Comparison of ENCODE assay signal across 1 cellular context in genomic region chr4:162891788-162892707, GRCh38.
TF ChIP-seq lines count a peak whose summit lies in the region.

No MANE protein-coding gene starts in this region.

TF ChIP-seq in GM12878, 131 proteins besides CTCF, POLR2A, EP300 and RAD21 (continued from another document and continues in another):
- no peak for TF ChIP-seq ZBTB4 (CRISPR knock-in tag; IDR thresholded peaks at IDR 0.05)
- TF ChIP-seq NBN (IDR thresholded peaks at IDR 0.05), result peak; percentile 73; the same call in 1 of the 2 replicates
- no peak for TF ChIP-seq CBX3 (IDR thresholded peaks at IDR 0.05; ENCODE audit: borderline replicate concordance, low read depth)
- TF ChIP-seq BCL11A (IDR thresholded peaks at IDR 0.05; ENCODE audit: low read depth, low read length), result peak; percentile 92
- peak in 1 of 2 experiments; percentile 73; a peak in 1 of 4 replicates for TF ChIP-seq CEBPB (IDR thresholded peaks at IDR 0.05; ENCODE audit: borderline replicate concordance in 1 of 2, low read depth in 2 of 2, low read length in 2 of 2)
- TF ChIP-seq HDAC2 (IDR thresholded peaks at IDR 0.05), result no peak
- peak; percentile 80 for TF ChIP-seq NR2F1 (conservative IDR thresholded peaks at IDR 0.05)
- TF ChIP-seq ATF7 (IDR thresholded peaks at IDR 0.05; ENCODE audit: low read depth), result peak; percentile 79
- no peak for TF ChIP-seq LARP7 (IDR thresholded peaks at IDR 0.05)
- TF ChIP-seq IKZF2 (IDR thresholded peaks at IDR 0.05), result peak; percentile 84 to 92
- no peak for TF ChIP-seq NFXL1 (IDR thresholded peaks at IDR 0.05; ENCODE audit: borderline replicate concordance)
- TF ChIP-seq BMI1 (IDR thresholded peaks at IDR 0.05; ENCODE audit: borderline replicate concordance), result peak; percentile 84
- TF ChIP-seq NFYA (IDR thresholded peaks at IDR 0.05; ENCODE audit: borderline replicate concordance, low read depth, low read length), result no peak
- peak; percentile 85 for TF ChIP-seq ZNF217 (IDR thresholded peaks at IDR 0.05)
- TF ChIP-seq CREM (IDR thresholded peaks at IDR 0.05; ENCODE audit: low read depth), result peak; percentile 41; the same call in 1 of the 2 replicates
- peak; percentile 71; the same call in 1 of the 2 replicates for TF ChIP-seq ZNF24 (IDR thresholded peaks at IDR 0.05)
- peak; percentile 98 for TF ChIP-seq MEF2B (IDR thresholded peaks at IDR 0.05; ENCODE audit: partially characterized antibody, poor library complexity, severe bottlenecking)
- no peak for TF ChIP-seq KDM1A (IDR thresholded peaks at IDR 0.05; ENCODE audit: borderline replicate concordance)
- TF ChIP-seq, protein P1, sequence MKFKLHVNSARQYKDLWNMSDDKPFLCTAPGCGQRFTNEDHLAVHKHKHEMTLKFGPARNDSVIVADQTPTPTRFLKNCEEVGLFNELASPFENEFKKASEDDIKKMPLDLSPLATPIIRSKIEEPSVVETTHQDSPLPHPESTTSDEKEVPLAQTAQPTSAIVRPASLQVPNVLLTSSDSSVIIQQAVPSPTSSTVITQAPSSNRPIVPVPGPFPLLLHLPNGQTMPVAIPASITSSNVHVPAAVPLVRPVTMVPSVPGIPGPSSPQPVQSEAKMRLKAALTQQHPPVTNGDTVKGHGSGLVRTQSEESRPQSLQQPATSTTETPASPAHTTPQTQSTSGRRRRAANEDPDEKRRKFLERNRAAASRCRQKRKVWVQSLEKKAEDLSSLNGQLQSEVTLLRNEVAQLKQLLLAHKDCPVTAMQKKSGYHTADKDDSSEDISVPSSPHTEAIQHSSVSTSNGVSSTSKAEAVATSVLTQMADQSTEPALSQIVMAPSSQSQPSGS (IDR thresholded peaks at IDR 0.05; ENCODE audit: low read length), result peak; percentile 92
- no peak for TF ChIP-seq FOXK2 (IDR thresholded peaks at IDR 0.05)
- TF ChIP-seq, protein P2, sequence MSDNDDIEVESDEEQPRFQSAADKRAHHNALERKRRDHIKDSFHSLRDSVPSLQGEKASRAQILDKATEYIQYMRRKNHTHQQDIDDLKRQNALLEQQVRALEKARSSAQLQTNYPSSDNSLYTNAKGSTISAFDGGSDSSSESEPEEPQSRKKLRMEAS (IDR thresholded peaks at IDR 0.05; ENCODE audit: low read depth, low read length), result no peak
- no peak for TF ChIP-seq SIX5 (IDR thresholded peaks at IDR 0.05; ENCODE audit: low read depth, low read length, severe bottlenecking)
- TF ChIP-seq RELB (IDR thresholded peaks at IDR 0.05; ENCODE audit: low read depth), result peak; percentile 87
- no peak for TF ChIP-seq CBX5 (IDR thresholded peaks at IDR 0.05; ENCODE audit: low read depth)
- no peak for TF ChIP-seq HDGF (IDR thresholded peaks at IDR 0.05)
- peak; percentile 85 for TF ChIP-seq IRF4 (IDR thresholded peaks at IDR 0.05; ENCODE audit: low read depth, low read length)
- no peak for TF ChIP-seq ELK1 (IDR thresholded peaks at IDR 0.05; ENCODE audit: low read depth, low read length)
- TF ChIP-seq, protein P3, sequence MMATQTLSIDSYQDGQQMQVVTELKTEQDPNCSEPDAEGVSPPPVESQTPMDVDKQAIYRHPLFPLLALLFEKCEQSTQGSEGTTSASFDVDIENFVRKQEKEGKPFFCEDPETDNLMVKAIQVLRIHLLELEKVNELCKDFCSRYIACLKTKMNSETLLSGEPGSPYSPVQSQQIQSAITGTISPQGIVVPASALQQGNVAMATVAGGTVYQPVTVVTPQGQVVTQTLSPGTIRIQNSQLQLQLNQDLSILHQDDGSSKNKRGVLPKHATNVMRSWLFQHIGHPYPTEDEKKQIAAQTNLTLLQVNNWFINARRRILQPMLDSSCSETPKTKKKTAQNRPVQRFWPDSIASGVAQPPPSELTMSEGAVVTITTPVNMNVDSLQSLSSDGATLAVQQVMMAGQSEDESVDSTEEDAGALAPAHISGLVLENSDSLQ (IDR thresholded peaks at IDR 0.05), result no peak
- no peak for TF ChIP-seq SREBF2 (IDR thresholded peaks at IDR 0.05; ENCODE audit: low read length)
- no peak for TF ChIP-seq RBBP5 (conservative IDR thresholded peaks at IDR 0.05)
- TF ChIP-seq KAT2A (conservative IDR thresholded peaks at IDR 0.05; ENCODE audit: control insufficient read depth, low read depth, low read length), result no peak
- no peak for TF ChIP-seq SREBF1 (IDR thresholded peaks at IDR 0.05; ENCODE audit: low read length)
- no peak for TF ChIP-seq GATAD2B (conservative IDR thresholded peaks at IDR 0.05; ENCODE audit: low read depth)
- TF ChIP-seq PML (IDR thresholded peaks at IDR 0.05; ENCODE audit: low read length), result peak; percentile 68; the same call in 1 of the 2 replicates
- no peak for TF ChIP-seq SMAD5 (IDR thresholded peaks at IDR 0.05; ENCODE audit: low read depth)
- TF ChIP-seq SPI1 (IDR thresholded peaks at IDR 0.05; ENCODE audit: borderline replicate concordance, insufficient read depth, low read depth, low read length), result peak; percentile 97
- no peak for TF ChIP-seq MYB (IDR thresholded peaks at IDR 0.05; ENCODE audit: borderline replicate concordance, low read depth, low read length)
- TF ChIP-seq SUPT20H (IDR thresholded peaks at IDR 0.05; ENCODE audit: borderline replicate concordance, control insufficient read depth, low read depth, low read length), result no peak
- no peak for TF ChIP-seq ZBTB33 (IDR thresholded peaks at IDR 0.05)
- 0 out of 2 replicates have a peak, but pooled peaks have one; percentile 64 for TF ChIP-seq MTA3 (IDR thresholded peaks at IDR 0.05; ENCODE audit: borderline replicate concordance, low read length)
- TF ChIP-seq ZBTB40 (IDR thresholded peaks at IDR 0.05; ENCODE audit: borderline replicate concordance), result no peak
- TF ChIP-seq ZNF274 (IDR thresholded peaks at IDR 0.05; ENCODE audit: insufficient read depth, insufficient read length), result no peak
- TF ChIP-seq TBL1XR1 (IDR thresholded peaks at IDR 0.05; ENCODE audit: low read depth, low read length), result peak; percentile 86; the same call in 1 of the 2 replicates
- TF ChIP-seq, protein P4, sequence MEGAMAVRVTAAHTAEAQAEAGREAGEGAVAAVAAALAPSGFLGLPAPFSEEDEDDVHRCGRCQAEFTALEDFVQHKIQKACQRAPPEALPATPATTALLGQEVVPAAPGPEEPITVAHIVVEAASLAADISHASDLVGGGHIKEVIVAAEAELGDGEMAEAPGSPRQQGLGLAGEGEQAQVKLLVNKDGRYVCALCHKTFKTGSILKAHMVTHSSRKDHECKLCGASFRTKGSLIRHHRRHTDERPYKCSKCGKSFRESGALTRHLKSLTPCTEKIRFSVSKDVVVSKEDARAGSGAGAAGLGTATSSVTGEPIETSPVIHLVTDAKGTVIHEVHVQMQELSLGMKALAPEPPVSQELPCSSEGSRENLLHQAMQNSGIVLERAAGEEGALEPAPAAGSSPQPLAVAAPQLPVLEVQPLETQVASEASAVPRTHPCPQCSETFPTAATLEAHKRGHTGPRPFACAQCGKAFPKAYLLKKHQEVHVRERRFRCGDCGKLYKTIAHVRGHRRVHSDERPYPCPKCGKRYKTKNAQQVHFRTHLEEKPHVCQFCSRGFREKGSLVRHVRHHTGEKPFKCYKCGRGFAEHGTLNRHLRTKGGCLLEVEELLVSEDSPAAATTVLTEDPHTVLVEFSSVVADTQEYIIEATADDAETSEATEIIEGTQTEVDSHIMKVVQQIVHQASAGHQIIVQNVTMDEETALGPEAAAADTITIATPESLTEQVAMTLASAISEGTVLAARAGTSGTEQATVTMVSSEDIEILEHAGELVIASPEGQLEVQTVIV (IDR thresholded peaks at IDR 0.05; ENCODE audit: borderline replicate concordance, partially characterized antibody), result no peak
- TF ChIP-seq MLLT1 (IDR thresholded peaks at IDR 0.05), result peak; percentile 94
- peak; percentile 70; the same call in 1 of the 2 replicates for TF ChIP-seq BACH1 (IDR thresholded peaks at IDR 0.05; ENCODE audit: borderline replicate concordance)
- TF ChIP-seq NFIC (IDR thresholded peaks at IDR 0.05; ENCODE audit: low read depth, low read length), result peak; percentile 96
